In genomic region chr19:41001243-41001971, GRCh38 we compare ENCODE assay signal across 29 cellular contexts. TPM values are rescaled to one million over a fixed set of nuclear protein-coding genes. Genes with fewer than 3 reads are reported as not detected.
DNase-seq lines count a peak whose midpoint lies in the region; ATAC-seq and TF ChIP-seq lines count a peak whose summit lies in the region.
"Had no signal": no experiment of that assay in that cellular context is flagged by ENCODE, and none has a peak within 500 bp of the region (broad histone marks: within the 10 kb centered on the region; RNA-seq: fewer than 3 reads in every experiment).

No MANE protein-coding gene starts in this region.

- H3K27ac Mint-ChIP-seq in Calu3 (ENCODE audit: unreplicated experiment) = peak overlapping the region; percentile 100
- H3K27ac Mint-ChIP-seq: effector memory CD8-positive, alpha-beta T cell; T-helper 17 cell had no signal

- intact Hi-C loops in Calu3 (cut with micrococcal nuclease; ENCODE audit: unreplicated experiment) = no loop called here
- intact Hi-C loops in HCT116 (cut with micrococcal nuclease) = no loop called here
- intact Hi-C loops in PC-3 (cut with micrococcal nuclease) = no loop called here

- H3K4me2 ChIP-seq in HCT116 (ENCODE audit: low read length) (peak overlapping the region; percentile 27; the same call in 1 of the 2 replicates), PC-3 (ENCODE audit: low read length) (no peak overlapping the region)
- H3K4me2 ChIP-seq: SK-N-SH had no signal

- ATAC-seq in HCT116 = peak; percentile 65
- ATAC-seq in PC-3 = no peak
- no peak for ATAC-seq in GM19023 (IDR thresholded peaks at IDR 0.05; ENCODE audit: unreplicated experiment)
- ATAC-seq in HG02571 (IDR thresholded peaks at IDR 0.05; ENCODE audit: unreplicated experiment) = no peak
- ATAC-seq: effector memory CD8-positive, alpha-beta T cell; heart left ventricle; left cardiac atrium; right cardiac atrium; T-helper 17 cell had no signal

- TF ChIP-seq RAD21 in HCT116 (IDR thresholded peaks at IDR 0.05; ENCODE audit: low read depth) = peak; percentile 43; the same call in 1 of the 2 replicates

- H3K27ac ChIP-seq in HCT116 (ENCODE audit: low read depth, low read length) (no peak overlapping the region), PC-3 (ENCODE audit: low read length) (no peak overlapping the region)
- H3K27ac ChIP-seq: heart left ventricle, spleen, tibial nerve had no signal

- H3K9me3 Mint-ChIP-seq in Calu3 (ENCODE audit: low read depth, unreplicated experiment) = no peaks in the 10 kb centered on the region
- H3K9me3 Mint-ChIP-seq: effector memory CD8-positive, alpha-beta T cell had no signal

- peaks cover 20% of the 10 kb centered on the region for H3K36me3 Mint-ChIP-seq in Calu3 (ENCODE audit: insufficient read depth, unreplicated experiment)

- TF ChIP-seq CTCF in Calu3 (IDR thresholded peaks at IDR 0.05; ENCODE audit: unreplicated experiment) (no peak), HCT116 (IDR thresholded peaks at IDR 0.05 in 2 of 3, conservative IDR thresholded peaks at IDR 0.05 in 1 of 3; ENCODE audit: borderline replicate concordance in 1 of 3, insufficient read depth in 1 of 3, low read depth in 2 of 3, low read length in 2 of 3) (peak in 2 of 3 experiments; percentile 47 to 63; a peak in 4 of 6 replicates), PC-3 (conservative IDR thresholded peaks at IDR 0.05; ENCODE audit: low read depth, low read length) (no peak)

- no TSS peak for BruUV-seq in Calu3 (replicated peaks; lab: Mats Ljungman, UMichigan)
- BruUV-seq in HCT116 (replicated peaks; lab: Mats Ljungman, UMichigan) = no TSS peak
- BruUV-seq in PC-3 (replicated peaks; lab: Mats Ljungman, UMichigan) = no TSS peak

- H3K36me3 ChIP-seq in HCT116 (ENCODE audit: control insufficient read depth in 1 of 2, insufficient read depth in 2 of 2, low read length in 2 of 2) = no peaks in the 10 kb centered on the region
- no peaks in the 10 kb centered on the region for H3K36me3 ChIP-seq in PC-3 (ENCODE audit: low read depth, low read length)
- H3K36me3 ChIP-seq: heart left ventricle, spleen, tibial nerve had no signal

- H3K27me3 ChIP-seq in HCT116 (ENCODE audit: insufficient read depth, low read length) (peaks cover 10% of the 10 kb centered on the region), PC-3 (ENCODE audit: low read length) (no peaks in the 10 kb centered on the region)
- H3K27me3 ChIP-seq: tibial nerve had no signal

- no peaks in the 10 kb centered on the region for H3K9me3 ChIP-seq in HCT116 (ENCODE audit: control insufficient read depth in 1 of 2, insufficient read depth in 1 of 2, low read depth in 1 of 2, low read length in 2 of 2)
- H3K9me3 ChIP-seq in PC-3 (ENCODE audit: low read length) = no peaks in the 10 kb centered on the region
- H3K9me3 ChIP-seq: SK-N-SH had no signal

- H4K20me1 ChIP-seq in HCT116 (ENCODE audit: insufficient read depth) = no peaks in the 10 kb centered on the region
- H4K20me1 ChIP-seq in PC-3 (ENCODE audit: low read length) = no peaks in the 10 kb centered on the region

- no peak overlapping the region for H2AFZ ChIP-seq in HCT116 (ENCODE audit: low read depth, low read length, poor library complexity, severe bottlenecking)
- H2AFZ ChIP-seq in PC-3 (ENCODE audit: low read length) = no peak overlapping the region

- RAD21 ChIA-PET in HCT116 (lab: Charles Lee; ENCODE audit: low non-redundant PET in 1 of 2, low total read pairs in 2 of 2, uncharacterized antibody in 2 of 2, unreplicated experiment in 2 of 2) = no interaction called here

- H3K4me1 Mint-ChIP-seq in Calu3 (ENCODE audit: low read depth, unreplicated experiment) = peaks cover 64% of the 10 kb centered on the region

- H3K79me2 ChIP-seq in HCT116 (ENCODE audit: insufficient read depth, low read length) (no peaks in the 10 kb centered on the region), PC-3 (ENCODE audit: low read length) (no peaks in the 10 kb centered on the region)

- H3K4me3 ChIP-seq in HCT116 (replicated peaks in 1 of 2; ENCODE audit: low read depth in 1 of 2, low read length in 2 of 2) = no peak overlapping the region
- no peak overlapping the region for H3K4me3 ChIP-seq in PC-3 (ENCODE audit: low read length)
- H3K4me3 ChIP-seq: heart left ventricle, spleen, tibial nerve had no signal

- CTCF ChIA-PET in Calu3 (lab: Charles Lee) = interaction anchor here (1.1 to 1.8 kb wide), 5 partner anchors 10 to 397 kb away, joined by 3 to 8 read pairs (median 3); no protein-coding TSS in a partner anchor
- CTCF ChIA-PET in HCT116 (lab: Charles Lee) = interaction anchor here (0.6 to 1.7 kb wide), 5 partner anchors 11 to 68 kb away, joined by 3 to 5 read pairs (median 3); no protein-coding TSS in a partner anchor
- CTCF ChIA-PET in PC-3 (lab: Charles Lee) = no interaction called here

- no peak for TF ChIP-seq POLR2A in HCT116 (IDR thresholded peaks at IDR 0.05; ENCODE audit: borderline replicate concordance, extremely low read depth, insufficient read depth, insufficient read length)

- no peaks in the 10 kb centered on the region for H3F3A ChIP-seq in PC-3 (ENCODE audit: low read length, unreplicated experiment)

- no peaks in the 10 kb centered on the region for H3K9me2 ChIP-seq in HCT116 (ENCODE audit: insufficient read depth)
- no peaks in the 10 kb centered on the region for H3K9me2 ChIP-seq in PC-3 (replicated peaks; ENCODE audit: low read length)
- H3K9me2 ChIP-seq: SK-N-SH had no signal

- H3K27me3 Mint-ChIP-seq in Calu3 (ENCODE audit: unreplicated experiment) = no peaks in the 10 kb centered on the region

- no peak overlapping the region for H3K4me3 Mint-ChIP-seq in Calu3 (ENCODE audit: low read depth, unreplicated experiment)
- H3K4me3 Mint-ChIP-seq: effector memory CD8-positive, alpha-beta T cell had no signal

- DNase-seq in Calu3 (peak; percentile 19), HCT116 (ENCODE audit: low read depth, low spot score) (peak; percentile 43), PC-3 (peak; percentile 23), iPS-NIHi7 (ENCODE audit: extremely low spot score) (peak; percentile 34), NCI-H1417 treated with DMSO at 0.1 percent for 48 hours (lab: John Stamatoyannopoulos, UW) (no peak)
- DNase-seq: activated CD4-positive, alpha-beta T cell treated with anti-CD3 and anti-CD28 coated beads for 1 hour; activated gamma-delta T cell treated with Interleukin-2 at 50 U/mL for 16 hours; C1 segment of cervical spinal cord; Caco-2; caudate nucleus; cortex of kidney; effector memory CD8-positive, alpha-beta T cell; foreskin fibroblast; heart left ventricle; left cardiac atrium; mesenchymal stem cell; NCI-H1048; NCI-H2029 treated with DMSO at 0.1 percent for 48 hours; NCI-H526 treated with DMSO at 0.1 percent for 48 hours; posterior cingulate gyrus; right cardiac atrium; SK-N-SH; spleen; T-helper 17 cell had no signal

- H3K9ac ChIP-seq in HCT116 (ENCODE audit: low read length) (no peak overlapping the region), PC-3 (ENCODE audit: low read length) (no peak overlapping the region)
- H3K9ac ChIP-seq: SK-N-SH had no signal

- peaks cover 16 to 17% of the 10 kb centered on the region in 2 experiments for H3K4me1 ChIP-seq in HCT116 (ENCODE audit: control insufficient read depth in 1 of 2, insufficient read depth in 2 of 2, low read length in 2 of 2)
- H3K4me1 ChIP-seq in PC-3 (ENCODE audit: insufficient read depth, low read length) = peaks cover 13% of the 10 kb centered on the region
- H3K4me1 ChIP-seq: heart left ventricle, spleen, tibial nerve had no signal

- POLR2A ChIA-PET in HCT116 (lab: Charles Lee) = interaction anchor here (0.6 kb wide), 1 partner anchor 24 kb away, joined by 4 read pairs; no protein-coding TSS in a partner anchor
- POLR2A ChIA-PET in PC-3 (lab: Charles Lee; ENCODE audit: unreplicated experiment) = no interaction called here

TF ChIP-seq in HCT116, 20 proteins besides CTCF, POLR2A, EP300 and RAD21:
- TF ChIP-seq JUND (IDR thresholded peaks at IDR 0.05) = no peak
- 0 out of 2 replicates have a peak, but pooled peaks have one; percentile 11 for TF ChIP-seq CEBPB (IDR thresholded peaks at IDR 0.05; ENCODE audit: low read depth)
- TF ChIP-seq TCF7L2 (IDR thresholded peaks at IDR 0.05; ENCODE audit: borderline replicate concordance, extremely low read depth, insufficient read depth, insufficient read length) = peak; percentile 31

RNA-seq across cellular contexts. Expression of gene CYP2B6, which starts 10.3 kb away (rescaled TPM):
- total RNA-seq in Calu3 (2022) (4.2 and 7.6 TPM in 2 replicates), HCT116 (2021; ENCODE audit: unreplicated experiment) (0.74 TPM), PC-3 (2014; rRNA removed) (not detected in 2 replicates)
- polyA plus RNA-seq in HCT116 (2012) = not detected in 2 replicates
- total RNA-seq: esophagus mucosa, myocyte, right cardiac atrium, spleen, T-helper 17 cell, tibial nerve had no signal
- polyA plus RNA-seq: heart left ventricle, right cardiac atrium, SK-N-SH, spleen had no signal

Comparison
In these comparisons a context has a peak if more than half of its experiments do, and no peak if none do; other contexts are left out.
1. CTCF ChIP-seq: peak in HCT116 (2 of 3); none in Calu3 (single experiment) and PC-3 (single experiment).